ENCODE assay signal across 8 cellular contexts in the genomic region with DNA sequence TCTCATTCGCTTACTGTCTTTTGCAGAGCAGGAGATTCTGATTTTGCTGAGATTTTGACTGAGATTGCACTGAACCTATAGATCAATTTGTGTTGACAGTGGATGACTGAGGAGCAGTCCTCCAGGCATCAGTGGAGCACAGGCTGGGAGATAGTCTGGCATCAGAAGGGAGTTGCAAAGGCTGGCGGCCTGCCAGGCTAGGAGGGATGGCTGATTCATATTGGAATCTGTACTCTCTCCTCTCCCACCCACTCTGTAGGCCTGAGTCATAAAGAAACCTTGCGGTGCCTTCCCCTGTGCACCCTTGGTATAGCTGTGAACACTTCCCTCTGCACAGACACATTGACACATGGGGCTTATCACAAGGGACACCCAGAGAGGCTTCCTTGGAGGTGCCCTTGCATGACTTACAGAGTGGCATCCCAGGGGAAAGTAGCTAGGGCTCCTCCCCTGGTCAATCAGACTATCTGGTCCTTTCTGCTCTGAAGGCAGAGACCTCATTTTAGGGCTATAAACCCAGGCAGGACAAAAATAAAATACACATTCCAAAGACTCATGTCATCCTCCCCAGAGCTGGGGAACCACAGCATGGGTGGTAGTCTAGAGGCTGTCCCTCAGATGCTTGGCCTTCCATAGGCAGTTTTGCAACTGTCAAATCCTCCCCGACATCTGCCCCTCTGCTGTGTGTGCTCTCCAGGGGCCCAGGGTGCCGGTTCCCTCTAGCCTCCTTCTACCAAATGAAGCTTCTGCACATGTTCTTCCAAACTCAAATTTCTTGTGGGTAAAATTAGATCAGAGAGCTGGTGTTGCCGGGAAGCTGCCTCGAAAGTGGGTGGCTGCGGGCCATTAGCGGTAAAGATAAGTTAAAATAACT. TPM values are rescaled to one million over a fixed set of nuclear protein-coding genes. Genes with fewer than 3 reads are reported as not detected.
DNase-seq lines count a peak whose midpoint lies in the region; ATAC-seq, FAIRE-seq and TF ChIP-seq lines count a peak whose summit lies in the region.

No MANE protein-coding gene starts in this region.

- no peak overlapping the region for H2AFZ ChIP-seq in trophoblast cell (ENCODE audit: insufficient read depth, low read length, poor library complexity)

- no peak overlapping the region for H3K27ac ChIP-seq in trophoblast cell (ENCODE audit: low read depth, low read length)

- H3K4ac ChIP-seq in trophoblast cell (ENCODE audit: low read depth, low read length), result no peak overlapping the region

- H3K4me2 ChIP-seq in trophoblast cell (ENCODE audit: low read length), result no peak overlapping the region

- H3K14ac ChIP-seq in trophoblast cell (ENCODE audit: low read length), result no peak overlapping the region

- no peak overlapping the region for H3K4me3 ChIP-seq in trophoblast cell (ENCODE audit: low read depth, low read length)

- H4K8ac ChIP-seq in trophoblast cell (ENCODE audit: low read depth, low read length), result no peak overlapping the region

- no peak overlapping the region for H2BK12ac ChIP-seq in trophoblast cell (ENCODE audit: low read length)

- no peaks in the 10 kb centered on the region for H3K4me1 ChIP-seq in trophoblast cell (ENCODE audit: control insufficient read depth in 1 of 2, insufficient read depth in 2 of 2, low read length in 2 of 2)

- H3K9me3 ChIP-seq in trophoblast cell (ENCODE audit: insufficient read depth, low read depth, low read length), result peaks cover 4% of the 10 kb centered on the region

- H3K18ac ChIP-seq in trophoblast cell (ENCODE audit: low read length), result no peak overlapping the region

- H3K36me3 ChIP-seq in trophoblast cell (ENCODE audit: control insufficient read depth in 1 of 2, insufficient read depth in 2 of 2, low read length in 2 of 2), result no peaks in the 10 kb centered on the region

- no peaks in the 10 kb centered on the region for H3K79me1 ChIP-seq in trophoblast cell (ENCODE audit: low read length)

- no CpG with 5 or more reads among the region's 9 CpGs for WGBS in trophoblast cell (ENCODE audit: extremely low coverage, insufficient coverage, insufficient read length)

- DNase-seq in Daoy (ENCODE audit: low read depth), result peak; percentile 100
- peak; percentile 55 to 61 for DNase-seq in activated CD4-positive, alpha-beta T cell treated with anti-CD3 and anti-CD28 coated beads, Interleukin-2, amount 50 U/mL, for 4 hours
- peak; percentile 43 for DNase-seq in epidermal melanocyte (ENCODE audit: insufficient read length, low spot score)
- DNase-seq in trophoblast cell, result peak; percentile 38 to 43
- DNase-seq in urothelium cell line (ENCODE audit: low spot score), result peak; percentile 95
- no peak for DNase-seq in HuH-7 (ENCODE audit: low spot score)

- no peaks in the 10 kb centered on the region for H3K27me3 ChIP-seq in trophoblast cell (ENCODE audit: insufficient read depth, low read length)

- no peaks in the 10 kb centered on the region for H3K79me2 ChIP-seq in trophoblast cell (ENCODE audit: control insufficient read depth, insufficient read depth, low read length, poor library complexity)

- peak; percentile 99 for ATAC-seq in GM21576 (IDR thresholded peaks at IDR 0.05; ENCODE audit: unreplicated experiment)

- no peak overlapping the region for H4K91ac ChIP-seq in trophoblast cell (ENCODE audit: low read depth, low read length)

- H3K9ac ChIP-seq in trophoblast cell (ENCODE audit: low read length), result no peak overlapping the region

- H2BK5ac ChIP-seq in trophoblast cell (ENCODE audit: low read depth, low read length, poor library complexity), result no peak overlapping the region

- peak; percentile 94 for FAIRE-seq in urothelium cell line (lab: Jason Lieb, UNC)

- no peak overlapping the region for H2AK5ac ChIP-seq in trophoblast cell (ENCODE audit: low read length)

- H4K12ac ChIP-seq in trophoblast cell (ENCODE audit: low read depth, low read length), result no peak overlapping the region

- TF ChIP-seq EP300 in Ishikawa (IDR thresholded peaks at IDR 0.05; ENCODE audit: borderline replicate concordance), result no peak

- H2BK120ac ChIP-seq in trophoblast cell (ENCODE audit: insufficient read depth, low read length, poor library complexity), result no peak overlapping the region

- TF ChIP-seq RAD21 in Ishikawa (IDR thresholded peaks at IDR 0.05; ENCODE audit: low read depth), result no peak

- no peak overlapping the region for H3K23ac ChIP-seq in trophoblast cell (ENCODE audit: low read length)

TF ChIP-seq in Ishikawa, 13 proteins besides CTCF, POLR2A, EP300 and RAD21:
- TF ChIP-seq EGR1 (IDR thresholded peaks at IDR 0.05) (no peak), TAF1 (IDR thresholded peaks at IDR 0.05; ENCODE audit: low read depth) (no peak), NFIC (IDR thresholded peaks at IDR 0.05) (peak; percentile 72), CREB1 (IDR thresholded peaks at IDR 0.05; ENCODE audit: low read depth) (no peak), TEAD4 (IDR thresholded peaks at IDR 0.05) (0 out of 2 replicates have a peak, but pooled peaks have one; percentile 17), CEBPB (IDR thresholded peaks at IDR 0.05) (no peak), ZBTB7A (IDR thresholded peaks at IDR 0.05; ENCODE audit: low read depth) (no peak), FOXM1 (IDR thresholded peaks at IDR 0.05; ENCODE audit: borderline replicate concordance, low read depth) (no peak), TCF12 (IDR thresholded peaks at IDR 0.05; ENCODE audit: low read depth) (no peak)
- TF ChIP-seq, protein P1, sequence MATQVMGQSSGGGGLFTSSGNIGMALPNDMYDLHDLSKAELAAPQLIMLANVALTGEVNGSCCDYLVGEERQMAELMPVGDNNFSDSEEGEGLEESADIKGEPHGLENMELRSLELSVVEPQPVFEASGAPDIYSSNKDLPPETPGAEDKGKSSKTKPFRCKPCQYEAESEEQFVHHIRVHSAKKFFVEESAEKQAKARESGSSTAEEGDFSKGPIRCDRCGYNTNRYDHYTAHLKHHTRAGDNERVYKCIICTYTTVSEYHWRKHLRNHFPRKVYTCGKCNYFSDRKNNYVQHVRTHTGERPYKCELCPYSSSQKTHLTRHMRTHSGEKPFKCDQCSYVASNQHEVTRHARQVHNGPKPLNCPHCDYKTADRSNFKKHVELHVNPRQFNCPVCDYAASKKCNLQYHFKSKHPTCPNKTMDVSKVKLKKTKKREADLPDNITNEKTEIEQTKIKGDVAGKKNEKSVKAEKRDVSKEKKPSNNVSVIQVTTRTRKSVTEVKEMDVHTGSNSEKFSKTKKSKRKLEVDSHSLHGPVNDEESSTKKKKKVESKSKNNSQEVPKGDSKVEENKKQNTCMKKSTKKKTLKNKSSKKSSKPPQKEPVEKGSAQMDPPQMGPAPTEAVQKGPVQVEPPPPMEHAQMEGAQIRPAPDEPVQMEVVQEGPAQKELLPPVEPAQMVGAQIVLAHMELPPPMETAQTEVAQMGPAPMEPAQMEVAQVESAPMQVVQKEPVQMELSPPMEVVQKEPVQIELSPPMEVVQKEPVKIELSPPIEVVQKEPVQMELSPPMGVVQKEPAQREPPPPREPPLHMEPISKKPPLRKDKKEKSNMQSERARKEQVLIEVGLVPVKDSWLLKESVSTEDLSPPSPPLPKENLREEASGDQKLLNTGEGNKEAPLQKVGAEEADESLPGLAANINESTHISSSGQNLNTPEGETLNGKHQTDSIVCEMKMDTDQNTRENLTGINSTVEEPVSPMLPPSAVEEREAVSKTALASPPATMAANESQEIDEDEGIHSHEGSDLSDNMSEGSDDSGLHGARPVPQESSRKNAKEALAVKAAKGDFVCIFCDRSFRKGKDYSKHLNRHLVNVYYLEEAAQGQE (IDR thresholded peaks at IDR 0.05; ENCODE audit: low read depth), result no peak

RNA-seq across cellular contexts. Expression of a gene that starts 37.4 kb away (rescaled TPM):
- total RNA-seq in Daoy (2014; rRNA removed; shearing (Covaris generic)), result 6.1 and 10.7 TPM in 2 replicates
- 22.7 and 22.9 TPM in 2 replicates for polyA plus RNA-seq in trophoblast cell (2013)
